16 cellular contexts compared by ENCODE assay signal in genomic region chr19:10985502-10985901, GRCh38. TPM values are rescaled to one million over a fixed set of nuclear protein-coding genes. Genes with fewer than 3 reads are reported as not detected.
A peak's percentile ranks its signal among the peaks of the same experiment; 100 is the strongest.
DNase-seq lines count a peak whose midpoint lies in the region; ATAC-seq and TF ChIP-seq lines count a peak whose summit lies in the region.
"Had no signal": no experiment of that assay in that cellular context is flagged by ENCODE, and none has a peak within 500 bp of the region (broad histone marks: within the 10 kb centered on the region; RNA-seq: fewer than 3 reads in every experiment).

No MANE protein-coding gene starts in this region.

- H3K27me3 Mint-ChIP-seq in activated CD8-positive, alpha-beta T cell treated with anti-CD3 and anti-CD28 coated beads, Interleukin-2, amount 10 ng/mL, durations not matched to agents 7 days and 5 days (ENCODE audit: low read depth) = no peaks in the 10 kb centered on the region
- H3K27me3 Mint-ChIP-seq in activated CD8-positive, alpha-beta T cell treated with anti-CD3 and anti-CD28 coated beads for 36 hours = no peaks in the 10 kb centered on the region
- no peaks in the 10 kb centered on the region for H3K27me3 Mint-ChIP-seq in activated T-helper 1 cell treated with anti-CD3 and anti-CD28 coated beads, Interleukin-12 subunit alpha, Interleukin-12 subunit beta, Interleukin-2, Interleukin-4 antibody, amounts not matched to agents 30 ng/mL and 10 ng/mL and 1 ng/mL, durations not matched to agents 14 hours and 24 hours and 36 hours (ENCODE audit: insufficient read depth)

- H3K27ac ChIP-seq in osteoblast (ENCODE audit: low read depth, low read length) (no peak overlapping the region), breast epithelium (no peak overlapping the region)
- H3K27ac ChIP-seq in effector memory CD4-positive, alpha-beta T cell (ENCODE audit: insufficient read depth, low read length, poor library complexity, severe bottlenecking) = no peak overlapping the region
- H3K27ac ChIP-seq: BLaER1 had no signal

- no peak for ATAC-seq in activated CD8-positive, alpha-beta T cell treated with anti-CD3 and anti-CD28 coated beads, Interleukin-2, amount 10 ng/mL, durations not matched to agents 7 days and 5 days
- ATAC-seq in activated CD8-positive, alpha-beta T cell treated with anti-CD3 and anti-CD28 coated beads for 36 hours = no peak
- ATAC-seq: GM12878, HepG2 had no signal

- intact Hi-C loops in activated CD8-positive, alpha-beta T cell treated with anti-CD3 and anti-CD28 coated beads for 36 hours (cut with micrococcal nuclease) = no loop called here
- intact Hi-C loops in activated T-helper 1 cell treated with anti-CD3 and anti-CD28 coated beads, Interleukin-12 subunit alpha, Interleukin-12 subunit beta, Interleukin-2, Interleukin-4 antibody, amounts not matched to agents 30 ng/mL and 10 ng/mL and 1 ng/mL, durations not matched to agents 14 hours and 24 hours and 36 hours (cut with micrococcal nuclease) = no loop called here
- intact Hi-C loops in breast epithelium (cut with DNase I; ENCODE audit: low total_unique reads) = no loop called here

- CTCF ChIA-PET in activated CD8-positive, alpha-beta T cell treated with anti-CD3 and anti-CD28 coated beads, Interleukin-2, amount 10 ng/mL, durations not matched to agents 7 days and 5 days (lab: Charles Lee) = no interaction called here
- CTCF ChIA-PET in activated CD8-positive, alpha-beta T cell treated with anti-CD3 and anti-CD28 coated beads for 36 hours (lab: Charles Lee) = no interaction called here

- TF ChIP-seq POLR2A in breast epithelium (IDR thresholded peaks at IDR 0.05) = no peak

- no peak for TF ChIP-seq CTCF in activated CD8-positive, alpha-beta T cell treated with anti-CD3 and anti-CD28 coated beads for 36 hours (IDR thresholded peaks at IDR 0.05)
- TF ChIP-seq CTCF in GM13977 (IDR thresholded peaks at IDR 0.05; ENCODE audit: extremely low read depth, insufficient read depth, missing control alignments) (peak; percentile 8), osteoblast (IDR thresholded peaks at IDR 0.05; ENCODE audit: extremely low read depth, low read depth, low read length) (no peak), breast epithelium (IDR thresholded peaks at IDR 0.05) (no peak)

- H3K4me3 ChIP-seq in osteoblast (ENCODE audit: insufficient read depth, low read length) = no peak overlapping the region
- no peak overlapping the region for H3K4me3 ChIP-seq in breast epithelium
- H3K4me3 ChIP-seq in effector memory CD4-positive, alpha-beta T cell (ENCODE audit: insufficient read depth, low read depth, low read length, poor library complexity, severe bottlenecking) = no peak overlapping the region
- H3K4me3 ChIP-seq: BLaER1, GM12878 had no signal

- peaks cover under 1% of the 10 kb centered on the region for H3K4me1 Mint-ChIP-seq in activated CD8-positive, alpha-beta T cell treated with anti-CD3 and anti-CD28 coated beads, Interleukin-2, amount 10 ng/mL, durations not matched to agents 7 days and 5 days (ENCODE audit: low read depth)
- no peaks in the 10 kb centered on the region for H3K4me1 Mint-ChIP-seq in activated CD8-positive, alpha-beta T cell treated with anti-CD3 and anti-CD28 coated beads for 36 hours (ENCODE audit: low read depth)
- no peaks in the 10 kb centered on the region for H3K4me1 Mint-ChIP-seq in activated T-helper 1 cell treated with anti-CD3 and anti-CD28 coated beads, Interleukin-12 subunit alpha, Interleukin-12 subunit beta, Interleukin-2, Interleukin-4 antibody, amounts not matched to agents 30 ng/mL and 10 ng/mL and 1 ng/mL, durations not matched to agents 14 hours and 24 hours and 36 hours (ENCODE audit: low read depth)

- no peak overlapping the region for H2AFZ ChIP-seq in osteoblast (ENCODE audit: low read length)

- H3K4me2 ChIP-seq in osteoblast (ENCODE audit: insufficient read depth, low read length) = no peak overlapping the region
- H3K4me2 ChIP-seq: BLaER1 had no signal

- POLR2A ChIA-PET in activated CD8-positive, alpha-beta T cell treated with anti-CD3 and anti-CD28 coated beads, Interleukin-2, amount 10 ng/mL, durations not matched to agents 7 days and 5 days (lab: Charles Lee) = no interaction called here
- POLR2A ChIA-PET in activated CD8-positive, alpha-beta T cell treated with anti-CD3 and anti-CD28 coated beads for 36 hours (lab: Charles Lee) = no interaction called here

- no peak for DNase-seq in activated CD8-positive, alpha-beta T cell treated with anti-CD3 and anti-CD28 coated beads, Interleukin-2, amount 10 ng/mL, durations not matched to agents 7 days and 5 days
- no peak for DNase-seq in activated CD8-positive, alpha-beta T cell treated with anti-CD3 and anti-CD28 coated beads for 36 hours
- DNase-seq in GM13977 (ENCODE audit: low spot score) (no peak), osteoblast (ENCODE audit: insufficient read length, low spot score, missing footprints) (peak; percentile 43), breast epithelium (ENCODE audit: low spot score in 2 of 2) (no peak), UCSD-AML1 (lab: John Stamatoyannopoulos, UW; ENCODE audit: unreplicated experiment) (no peak)
- DNase-seq in activated T-helper 1 cell treated with anti-CD3 and anti-CD28 coated beads, Interleukin-12 subunit alpha, Interleukin-12 subunit beta, Interleukin-2, Interleukin-4 antibody, amounts not matched to agents 30 ng/mL and 10 ng/mL and 1 ng/mL, durations not matched to agents 14 hours and 24 hours and 36 hours (ENCODE audit: low spot score) = no peak
- DNase-seq in effector memory CD4-positive, alpha-beta T cell = no peak
- DNase-seq: 8988T, AML-193, DMS 273 treated with DMSO at 0.1 percent for 48 hours, GOT3, HCEC 1CT had no signal

- H3K27me3 ChIP-seq in osteoblast (ENCODE audit: insufficient read depth, low read length) (no peaks in the 10 kb centered on the region), breast epithelium (no peaks in the 10 kb centered on the region)
- no peaks in the 10 kb centered on the region for H3K27me3 ChIP-seq in effector memory CD4-positive, alpha-beta T cell (replicated peaks; ENCODE audit: control insufficient read depth, insufficient read depth, low read length, poor library complexity, severe bottlenecking)
- H3K27me3 ChIP-seq: BLaER1 had no signal

- no peaks in the 10 kb centered on the region for H3K9me3 Mint-ChIP-seq in activated CD8-positive, alpha-beta T cell treated with anti-CD3 and anti-CD28 coated beads, Interleukin-2, amount 10 ng/mL, durations not matched to agents 7 days and 5 days (ENCODE audit: insufficient read depth)
- H3K9me3 Mint-ChIP-seq in activated CD8-positive, alpha-beta T cell treated with anti-CD3 and anti-CD28 coated beads for 36 hours = no peaks in the 10 kb centered on the region
- no peaks in the 10 kb centered on the region for H3K9me3 Mint-ChIP-seq in activated T-helper 1 cell treated with anti-CD3 and anti-CD28 coated beads, Interleukin-12 subunit alpha, Interleukin-12 subunit beta, Interleukin-2, Interleukin-4 antibody, amounts not matched to agents 30 ng/mL and 10 ng/mL and 1 ng/mL, durations not matched to agents 14 hours and 24 hours and 36 hours

- H3K36me3 Mint-ChIP-seq in activated CD8-positive, alpha-beta T cell treated with anti-CD3 and anti-CD28 coated beads, Interleukin-2, amount 10 ng/mL, durations not matched to agents 7 days and 5 days (ENCODE audit: low read depth) = peaks cover 12% of the 10 kb centered on the region
- peaks cover 9% of the 10 kb centered on the region for H3K36me3 Mint-ChIP-seq in activated CD8-positive, alpha-beta T cell treated with anti-CD3 and anti-CD28 coated beads for 36 hours (ENCODE audit: low read depth)
- H3K36me3 Mint-ChIP-seq in activated T-helper 1 cell treated with anti-CD3 and anti-CD28 coated beads, Interleukin-12 subunit alpha, Interleukin-12 subunit beta, Interleukin-2, Interleukin-4 antibody, amounts not matched to agents 30 ng/mL and 10 ng/mL and 1 ng/mL, durations not matched to agents 14 hours and 24 hours and 36 hours (ENCODE audit: low read depth) = peaks cover 15% of the 10 kb centered on the region

- H4K20me1 ChIP-seq in osteoblast (ENCODE audit: insufficient read depth, low read length) = peaks cover 37% of the 10 kb centered on the region

- peak overlapping the region; percentile 52 for H3K27ac Mint-ChIP-seq in activated CD8-positive, alpha-beta T cell treated with anti-CD3 and anti-CD28 coated beads, Interleukin-2, amount 10 ng/mL, durations not matched to agents 7 days and 5 days
- no peak overlapping the region for H3K27ac Mint-ChIP-seq in activated CD8-positive, alpha-beta T cell treated with anti-CD3 and anti-CD28 coated beads for 36 hours
- H3K27ac Mint-ChIP-seq in activated T-helper 1 cell treated with anti-CD3 and anti-CD28 coated beads, Interleukin-12 subunit alpha, Interleukin-12 subunit beta, Interleukin-2, Interleukin-4 antibody, amounts not matched to agents 30 ng/mL and 10 ng/mL and 1 ng/mL, durations not matched to agents 14 hours and 24 hours and 36 hours = peak overlapping the region; percentile 43

- in situ Hi-C loops in GM13977 (cut with MboI; ENCODE audit: low pct_unique_long_range_greater_than_20kb, low sequenced_read_pairs, unreplicated experiment) = no loop called here

- H3K4me3 Mint-ChIP-seq in activated CD8-positive, alpha-beta T cell treated with anti-CD3 and anti-CD28 coated beads, Interleukin-2, amount 10 ng/mL, durations not matched to agents 7 days and 5 days = no peak overlapping the region
- no peak overlapping the region for H3K4me3 Mint-ChIP-seq in activated CD8-positive, alpha-beta T cell treated with anti-CD3 and anti-CD28 coated beads for 36 hours
- H3K4me3 Mint-ChIP-seq in activated T-helper 1 cell treated with anti-CD3 and anti-CD28 coated beads, Interleukin-12 subunit alpha, Interleukin-12 subunit beta, Interleukin-2, Interleukin-4 antibody, amounts not matched to agents 30 ng/mL and 10 ng/mL and 1 ng/mL, durations not matched to agents 14 hours and 24 hours and 36 hours = no peak overlapping the region

- H3K79me2 ChIP-seq in osteoblast (ENCODE audit: insufficient read depth, low read length) = peaks cover 53% of the 10 kb centered on the region

- no peaks in the 10 kb centered on the region for H3K4me1 ChIP-seq in osteoblast (ENCODE audit: insufficient read depth, low read length)
- no peaks in the 10 kb centered on the region for H3K4me1 ChIP-seq in breast epithelium
- no peaks in the 10 kb centered on the region for H3K4me1 ChIP-seq in effector memory CD4-positive, alpha-beta T cell (ENCODE audit: control insufficient read depth, insufficient read depth, low read length, poor library complexity, severe bottlenecking)

- H3K9me3 ChIP-seq in osteoblast (ENCODE audit: low read depth, low read length) = no peaks in the 10 kb centered on the region
- H3K9me3 ChIP-seq in breast epithelium = no peaks in the 10 kb centered on the region
- H3K9me3 ChIP-seq in effector memory CD4-positive, alpha-beta T cell (ENCODE audit: control insufficient read depth, low read length) = no peaks in the 10 kb centered on the region
- H3K9me3 ChIP-seq: BLaER1 had no signal

- H3K36me3 ChIP-seq in osteoblast (ENCODE audit: insufficient read depth, low read length) (peaks cover 40% of the 10 kb centered on the region), breast epithelium (no peaks in the 10 kb centered on the region)
- H3K36me3 ChIP-seq in effector memory CD4-positive, alpha-beta T cell (ENCODE audit: control insufficient read depth, insufficient read depth, low read length) = peaks cover 60% of the 10 kb centered on the region

RNA-seq across cellular contexts. Expression of gene SMARCA4, which starts 24.7 kb away (rescaled TPM):
- 100 to 1,000 TPM; 108 to 115 TPM for total RNA-seq in activated CD8-positive, alpha-beta T cell treated with anti-CD3 and anti-CD28 coated beads, Interleukin-2, amount 10 ng/mL, durations not matched to agents 7 days and 5 days
- 10 to 100 TPM; 97.0 to 98.7 TPM for total RNA-seq in activated CD8-positive, alpha-beta T cell treated with anti-CD3 and anti-CD28 coated beads for 36 hours
- 177 and 178 TPM in 2 replicates for total RNA-seq in activated T-helper 1 cell treated with anti-CD3 and anti-CD28 coated beads, Interleukin-12 subunit alpha, Interleukin-12 subunit beta, Interleukin-2, Interleukin-4 antibody, amounts not matched to agents 30 ng/mL and 10 ng/mL and 1 ng/mL, durations not matched to agents 14 hours and 24 hours and 36 hours
- total RNA-seq in osteoblast (52.2 and 52.8 TPM in 2 replicates), breast epithelium (10 to 100 TPM; 36.8 to 78.3 (median 72.4) TPM)

RNA-seq across cellular contexts. Expression of gene TIMM29, which starts 56.9 kb away (rescaled TPM):
- 10 to 100 TPM; 20.2 to 23.0 TPM for total RNA-seq in activated CD8-positive, alpha-beta T cell treated with anti-CD3 and anti-CD28 coated beads, Interleukin-2, amount 10 ng/mL, durations not matched to agents 7 days and 5 days
- total RNA-seq in activated CD8-positive, alpha-beta T cell treated with anti-CD3 and anti-CD28 coated beads for 36 hours = 10 to 100 TPM; 14.7 to 17.7 TPM
- 22.6 and 22.7 TPM in 2 replicates for total RNA-seq in activated T-helper 1 cell treated with anti-CD3 and anti-CD28 coated beads, Interleukin-12 subunit alpha, Interleukin-12 subunit beta, Interleukin-2, Interleukin-4 antibody, amounts not matched to agents 30 ng/mL and 10 ng/mL and 1 ng/mL, durations not matched to agents 14 hours and 24 hours and 36 hours
- total RNA-seq in osteoblast (31.8 and 34.8 TPM in 2 replicates), breast epithelium (10 to 100 TPM; 21.1 to 31.6 (median 21.6) TPM)

RNA-seq across cellular contexts. Expression of gene YIPF2, which starts 57.1 kb away (rescaled TPM):
- total RNA-seq in activated CD8-positive, alpha-beta T cell treated with anti-CD3 and anti-CD28 coated beads, Interleukin-2, amount 10 ng/mL, durations not matched to agents 7 days and 5 days = 10 to 100 TPM; 20.4 to 20.5 TPM
- 10 to 100 TPM; 21.7 to 24.4 TPM for total RNA-seq in activated CD8-positive, alpha-beta T cell treated with anti-CD3 and anti-CD28 coated beads for 36 hours
- 28.8 and 29.5 TPM in 2 replicates for total RNA-seq in activated T-helper 1 cell treated with anti-CD3 and anti-CD28 coated beads, Interleukin-12 subunit alpha, Interleukin-12 subunit beta, Interleukin-2, Interleukin-4 antibody, amounts not matched to agents 30 ng/mL and 10 ng/mL and 1 ng/mL, durations not matched to agents 14 hours and 24 hours and 36 hours
- total RNA-seq in osteoblast (114 and 126 TPM in 2 replicates), breast epithelium (10 to 100 TPM; 40.3 to 68.6 (median 59.6) TPM)
